10 cellular contexts compared by ENCODE assay signal in the genomic region with DNA sequence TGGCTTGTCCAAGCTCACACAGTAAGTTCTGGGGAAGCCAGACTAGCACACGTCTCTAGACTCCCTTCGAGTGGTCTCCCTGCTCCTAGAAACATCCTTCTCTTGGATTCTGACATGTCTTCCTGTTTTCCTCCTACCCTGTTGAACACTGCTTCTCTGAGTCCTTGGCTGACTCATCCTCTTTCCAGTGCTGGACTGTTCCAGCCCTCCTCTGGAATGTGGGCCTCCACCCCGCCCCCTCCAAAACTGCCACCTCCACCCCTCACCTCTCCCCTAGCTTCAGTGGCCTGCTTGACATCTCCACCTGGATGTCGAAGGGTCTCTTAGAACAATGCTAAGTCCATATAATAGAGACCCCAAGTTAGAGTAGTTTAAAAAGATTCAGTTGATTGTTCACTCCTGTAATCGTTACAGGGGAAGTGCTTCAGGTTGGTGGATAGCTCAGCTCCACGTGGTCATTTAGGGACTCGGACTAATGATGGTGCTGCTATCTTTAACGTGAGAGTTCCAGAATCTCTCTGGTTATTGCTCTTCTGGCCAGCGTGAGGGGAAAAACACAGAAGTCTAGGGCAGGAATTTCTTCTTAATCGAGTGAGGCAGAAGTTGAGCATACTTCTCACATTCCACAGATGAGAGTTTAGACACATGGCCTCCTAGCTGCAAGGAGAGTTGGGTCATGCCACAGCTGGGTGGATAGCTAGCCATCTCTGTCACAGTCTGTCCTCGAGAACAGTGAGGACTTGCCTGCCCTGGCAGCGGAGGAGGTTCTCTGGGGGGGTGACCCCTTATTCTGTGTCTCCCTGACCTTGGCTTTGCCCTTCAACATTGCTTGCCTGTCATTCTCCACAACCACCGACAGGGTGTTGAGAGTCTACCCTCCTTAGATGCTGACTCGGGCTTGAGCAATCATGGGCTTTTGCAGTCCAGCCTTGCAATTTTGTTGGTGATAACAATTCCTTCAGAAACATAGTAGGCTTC. TPM values are rescaled to one million over a fixed set of nuclear protein-coding genes. Genes with fewer than 3 reads are reported as not detected.
A peak's percentile ranks its signal among the peaks of the same experiment; 100 is the strongest.
DNase-seq lines count a peak whose midpoint lies in the region; ATAC-seq and TF ChIP-seq lines count a peak whose summit lies in the region.
"Had no signal": no experiment of that assay in that cellular context is flagged by ENCODE, and none has a peak within 500 bp of the region (broad histone marks: within the 10 kb centered on the region; RNA-seq: fewer than 3 reads in every experiment).

No MANE protein-coding gene starts in this region.

- no peak for TF ChIP-seq EP300 in ovary (IDR thresholded peaks at IDR 0.05)

- intact Hi-C loops in ovary (cut with DNase I) (no loop called here), right cardiac atrium (cut with DNase I) (no loop called here)

- H3K9me3 ChIP-seq in ovary: no peaks in the 10 kb centered on the region
- H3K9me3 ChIP-seq in right cardiac atrium (ENCODE audit: control insufficient read depth, low read length): no peaks in the 10 kb centered on the region

- ATAC-seq in GM18519 (IDR thresholded peaks at IDR 0.05; ENCODE audit: low FRiP score, unreplicated experiment) (no peak), right cardiac atrium (no peak)

- POLR2A ChIA-PET in BJ (lab: Charles Lee): interaction anchor here (0.6 kb wide), 1 partner anchor 20 kb away, joined by 5 read pairs; no protein-coding TSS in a partner anchor

- peaks cover 13% of the 10 kb centered on the region for H3K27me3 ChIP-seq in BJ (ENCODE audit: control insufficient read depth, insufficient read depth, low read length)
- H3K27me3 ChIP-seq in ovary: no peaks in the 10 kb centered on the region
- no peaks in the 10 kb centered on the region for H3K27me3 ChIP-seq in right cardiac atrium (ENCODE audit: control insufficient read depth, insufficient read depth)

- CTCF ChIA-PET in BJ (lab: Yijun Ruan, JAX): interaction anchor here (0.8 to 1.9 kb wide), 4 partner anchors 9 to 14 kb away, joined by 3 to 4 read pairs (median 3); no protein-coding TSS in a partner anchor

- H3K27ac ChIP-seq in ovary (peak overlapping the region; percentile 44 to 74), right cardiac atrium (ENCODE audit: low read length) (no peak overlapping the region)

- H3K4me3 ChIP-seq in BJ (ENCODE audit: low read depth, low read length) (no peak overlapping the region), epithelial cell of proximal tubule (ENCODE audit: low read depth, low read length) (no peak overlapping the region), ovary (no peak overlapping the region), right cardiac atrium (ENCODE audit: low read length) (no peak overlapping the region)

- DNase-seq in BJ (ENCODE audit: low read depth) (no peak), NCI-H226 (peak; percentile 82), epithelial cell of proximal tubule (ENCODE audit: low read depth) (peak; percentile 39), ovary (peak in 1 of 5 donors; percentile 58), T-helper 9 cell (no peak), right cardiac atrium (no peak), globus pallidus (ENCODE audit: low spot score) (no peak)
- DNase-seq: activated naive CD4-positive, alpha-beta T cell had no signal

- H3K4me1 ChIP-seq in ovary (ENCODE audit: insufficient read depth): peaks cover 27% of the 10 kb centered on the region
- no peaks in the 10 kb centered on the region for H3K4me1 ChIP-seq in right cardiac atrium (ENCODE audit: control insufficient read depth, insufficient read depth, low read length)

- TF ChIP-seq POLR2A in ovary (IDR thresholded peaks at IDR 0.05): no peak

- WGBS in ovary, 3 donors: 40 to 43% (median 41%) methylated on average over 14 of the region's 14 CpGs
- WGBS in right cardiac atrium: 56% methylated on average over 14 of the region's 14 CpGs

- H3K36me3 ChIP-seq in BJ (ENCODE audit: control insufficient read depth, insufficient read depth, low read length): no peaks in the 10 kb centered on the region
- no peaks in the 10 kb centered on the region for H3K36me3 ChIP-seq in ovary

- TF ChIP-seq CTCF in BJ (IDR thresholded peaks at IDR 0.05; ENCODE audit: insufficient read depth, low read depth, low read length) (peak; percentile 8; the same call in 1 of the 2 replicates), epithelial cell of proximal tubule (conservative IDR thresholded peaks at IDR 0.05; ENCODE audit: low read depth, low read length) (peak; percentile 37), ovary (IDR thresholded peaks at IDR 0.05) (no peak)

RNA-seq across cellular contexts. Expression of a gene that starts 4.7 kb away (rescaled TPM):
- 0.28 and 0.36 TPM in 2 replicates for polyA plus RNA-seq in BJ (2011; rRNA removed)
- not detected in 2 replicates for polyA minus RNA-seq in BJ (2011; rRNA and poly(A)+ RNA removed)
- 0.46 TPM in 1 of 2 replicates, not detected in the other for total RNA-seq in epithelial cell of proximal tubule
- total RNA-seq in ovary: 1,000 to 10,000 TPM in 2 of 7 donors, 100 to 1,000 TPM in 5; 213 to 1,276 (median 506) TPM
- 100 to 1,000 TPM in 1 of 2 donors, 10 to 100 TPM in 1; 35.9 to 218 TPM for polyA plus RNA-seq in ovary
- total RNA-seq in right cardiac atrium: 100 to 1,000 TPM in 1 of 4 donors, 10 to 100 TPM in 3; 26.5 to 107 (median 36.5) TPM
- 68.0 TPM for polyA plus RNA-seq in right cardiac atrium
- total RNA-seq: LHCN-M2 had no signal

RNA-seq across cellular contexts. Expression of a gene that starts 57.1 kb away (rescaled TPM):
- polyA plus RNA-seq in BJ (2011; rRNA removed): 30.2 and 41.4 TPM in 2 replicates
- polyA minus RNA-seq in BJ (2011; rRNA and poly(A)+ RNA removed): 12.9 and 13.2 TPM in 2 replicates
- total RNA-seq in epithelial cell of proximal tubule: 27.3 and 36.8 TPM in 2 replicates
- total RNA-seq in ovary: 10 to 100 TPM; 25.4 to 53.5 (median 32.2) TPM
- polyA plus RNA-seq in ovary: 10 to 100 TPM; 30.4 to 36.6 TPM
- 10 to 100 TPM; 15.1 to 18.6 (median 17.4) TPM for total RNA-seq in right cardiac atrium
- polyA plus RNA-seq in right cardiac atrium: 17.4 TPM

Comparison
In these comparisons a context has a peak if more than half of its experiments do, and no peak if none do; other contexts are left out.
1. DNase-seq: peak in NCI-H226 (single experiment) and epithelial cell of proximal tubule (single experiment); none in BJ (single experiment), T-helper 9 cell (single experiment), right cardiac atrium (0 of 3) and globus pallidus (single experiment).
2. CTCF ChIP-seq: peak in BJ (single experiment) and epithelial cell of proximal tubule (single experiment); none in ovary (0 of 3).
3. RNA of a gene that starts 4.7 kb away (total RNA-seq): 213 to 1,276 TPM in ovary and 26.5 to 107 TPM in right cardiac atrium; 0.46 TPM in epithelial cell of proximal tubule; every median in the first group is over 10 times any median in the second.